1 cellular context compared by ENCODE assay signal in the genomic region with DNA sequence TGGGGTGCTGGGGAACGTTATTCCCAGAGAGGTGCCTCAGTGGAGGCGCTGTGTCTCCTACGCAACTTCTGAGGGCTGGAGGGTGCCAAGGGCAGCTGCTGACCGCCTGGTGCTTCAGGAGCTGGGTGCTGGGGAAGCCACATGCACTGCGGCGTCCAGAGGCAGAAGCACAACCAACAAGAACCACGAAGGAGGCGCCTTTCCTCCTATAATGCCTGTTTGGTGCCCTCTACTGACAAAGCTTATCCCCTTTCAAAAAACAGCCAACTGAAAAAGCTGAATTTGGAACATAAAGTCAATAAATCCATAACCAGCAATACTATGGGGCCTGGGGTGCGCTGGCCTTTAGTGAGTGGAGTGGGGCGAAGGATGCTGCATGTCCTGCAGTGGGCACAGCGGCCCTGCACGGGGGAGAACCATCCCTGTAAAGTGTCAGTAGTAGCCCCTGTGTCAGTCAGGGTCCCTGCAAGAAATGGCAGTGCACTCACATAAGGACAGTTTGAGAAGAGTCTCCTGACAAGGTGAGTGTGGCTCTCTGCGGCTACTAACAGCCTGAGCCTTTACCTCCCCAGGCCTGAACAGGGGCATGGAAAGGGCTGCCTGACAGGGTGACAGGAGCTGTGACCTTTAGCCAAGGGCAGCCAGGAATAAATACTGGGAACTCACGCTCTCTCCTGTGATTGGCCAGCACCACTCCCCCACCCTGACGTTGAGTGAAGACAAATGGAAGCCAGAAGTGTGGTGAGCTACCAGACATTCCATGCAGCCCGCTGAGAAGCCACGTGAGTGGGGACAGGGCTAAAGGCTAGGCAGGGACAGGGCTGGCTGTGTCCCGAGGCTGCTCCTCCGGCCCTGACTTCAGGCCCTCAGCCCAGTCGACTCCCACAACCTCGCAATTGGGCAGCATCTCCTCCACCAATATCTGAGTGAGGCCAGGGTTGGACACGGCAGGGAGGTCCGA.
TF ChIP-seq lines count a peak whose summit lies in the region.

No MANE protein-coding gene starts in this region.

TF ChIP-seq in WTC11, 78 proteins besides CTCF, POLR2A, EP300 and RAD21:
- TF ChIP-seq, protein P1, sequence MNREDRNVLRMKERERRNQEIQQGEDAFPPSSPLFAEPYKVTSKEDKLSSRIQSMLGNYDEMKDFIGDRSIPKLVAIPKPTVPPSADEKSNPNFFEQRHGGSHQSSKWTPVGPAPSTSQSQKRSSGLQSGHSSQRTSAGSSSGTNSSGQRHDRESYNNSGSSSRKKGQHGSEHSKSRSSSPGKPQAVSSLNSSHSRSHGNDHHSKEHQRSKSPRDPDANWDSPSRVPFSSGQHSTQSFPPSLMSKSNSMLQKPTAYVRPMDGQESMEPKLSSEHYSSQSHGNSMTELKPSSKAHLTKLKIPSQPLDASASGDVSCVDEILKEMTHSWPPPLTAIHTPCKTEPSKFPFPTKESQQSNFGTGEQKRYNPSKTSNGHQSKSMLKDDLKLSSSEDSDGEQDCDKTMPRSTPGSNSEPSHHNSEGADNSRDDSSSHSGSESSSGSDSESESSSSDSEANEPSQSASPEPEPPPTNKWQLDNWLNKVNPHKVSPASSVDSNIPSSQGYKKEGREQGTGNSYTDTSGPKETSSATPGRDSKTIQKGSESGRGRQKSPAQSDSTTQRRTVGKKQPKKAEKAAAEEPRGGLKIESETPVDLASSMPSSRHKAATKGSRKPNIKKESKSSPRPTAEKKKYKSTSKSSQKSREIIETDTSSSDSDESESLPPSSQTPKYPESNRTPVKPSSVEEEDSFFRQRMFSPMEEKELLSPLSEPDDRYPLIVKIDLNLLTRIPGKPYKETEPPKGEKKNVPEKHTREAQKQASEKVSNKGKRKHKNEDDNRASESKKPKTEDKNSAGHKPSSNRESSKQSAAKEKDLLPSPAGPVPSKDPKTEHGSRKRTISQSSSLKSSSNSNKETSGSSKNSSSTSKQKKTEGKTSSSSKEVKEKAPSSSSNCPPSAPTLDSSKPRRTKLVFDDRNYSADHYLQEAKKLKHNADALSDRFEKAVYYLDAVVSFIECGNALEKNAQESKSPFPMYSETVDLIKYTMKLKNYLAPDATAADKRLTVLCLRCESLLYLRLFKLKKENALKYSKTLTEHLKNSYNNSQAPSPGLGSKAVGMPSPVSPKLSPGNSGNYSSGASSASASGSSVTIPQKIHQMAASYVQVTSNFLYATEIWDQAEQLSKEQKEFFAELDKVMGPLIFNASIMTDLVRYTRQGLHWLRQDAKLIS (CRISPR knock-in tag; IDR thresholded peaks at IDR 0.05; ENCODE audit: borderline replicate concordance): no peak
- no peak for TF ChIP-seq ELF4 (CRISPR knock-in tag; IDR thresholded peaks at IDR 0.05; ENCODE audit: low read depth)
- TF ChIP-seq, protein P2, sequence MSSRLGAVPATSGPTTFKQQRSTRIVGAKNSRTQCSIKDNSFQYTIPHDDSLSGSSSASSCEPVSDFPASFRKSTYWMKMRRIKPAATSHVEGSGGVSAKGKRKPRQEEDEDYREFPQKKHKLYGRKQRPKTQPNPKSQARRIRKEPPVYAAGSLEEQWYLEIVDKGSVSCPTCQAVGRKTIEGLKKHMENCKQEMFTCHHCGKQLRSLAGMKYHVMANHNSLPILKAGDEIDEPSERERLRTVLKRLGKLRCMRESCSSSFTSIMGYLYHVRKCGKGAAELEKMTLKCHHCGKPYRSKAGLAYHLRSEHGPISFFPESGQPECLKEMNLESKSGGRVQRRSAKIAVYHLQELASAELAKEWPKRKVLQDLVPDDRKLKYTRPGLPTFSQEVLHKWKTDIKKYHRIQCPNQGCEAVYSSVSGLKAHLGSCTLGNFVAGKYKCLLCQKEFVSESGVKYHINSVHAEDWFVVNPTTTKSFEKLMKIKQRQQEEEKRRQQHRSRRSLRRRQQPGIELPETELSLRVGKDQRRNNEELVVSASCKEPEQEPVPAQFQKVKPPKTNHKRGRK (CRISPR knock-in tag; IDR thresholded peaks at IDR 0.05; ENCODE audit: borderline replicate concordance): no peak
- no peak for TF ChIP-seq GTF2I (CRISPR knock-in tag; conservative IDR thresholded peaks at IDR 0.05)
- TF ChIP-seq RORB (CRISPR knock-in tag; IDR thresholded peaks at IDR 0.05): no peak
- TF ChIP-seq IRF2 (CRISPR knock-in tag; IDR thresholded peaks at IDR 0.05; ENCODE audit: borderline replicate concordance, low read depth): no peak
- no peak for TF ChIP-seq NFYB (CRISPR knock-in tag; conservative IDR thresholded peaks at IDR 0.05; ENCODE audit: low read depth)
- no peak for TF ChIP-seq HMGA2 (CRISPR knock-in tag; IDR thresholded peaks at IDR 0.05)
- TF ChIP-seq NR3C1 (CRISPR knock-in tag; conservative IDR thresholded peaks at IDR 0.05; ENCODE audit: low read depth): no peak
